Comparison of ENCODE assay signal across 14 cellular contexts in the genomic region with DNA sequence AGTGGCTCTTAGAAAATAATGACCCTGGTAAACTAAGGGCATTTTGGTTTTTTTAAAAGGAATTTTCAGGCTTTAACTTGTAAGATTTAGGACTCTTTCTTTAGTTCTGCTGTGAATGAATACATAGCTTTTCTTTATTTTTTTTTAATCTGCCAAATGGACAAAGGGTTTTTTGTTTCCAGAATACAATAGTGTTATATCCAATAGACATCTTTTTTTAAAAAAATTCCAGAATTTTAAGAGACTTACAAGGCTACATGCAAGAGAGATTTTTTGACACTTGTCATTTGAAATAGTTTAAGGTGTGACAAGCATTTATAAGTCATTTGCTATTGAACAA. TPM values are rescaled to one million over a fixed set of nuclear protein-coding genes. Genes with fewer than 3 reads are reported as not detected.
DNase-seq lines count a peak whose midpoint lies in the region; ATAC-seq and TF ChIP-seq lines count a peak whose summit lies in the region.
"Had no signal": no experiment of that assay in that cellular context is flagged by ENCODE, and none has a peak within 500 bp of the region (broad histone marks: within the 10 kb centered on the region; RNA-seq: fewer than 3 reads in every experiment).

No MANE protein-coding gene starts in this region.

- no peak overlapping the region for H3K27ac Mint-ChIP-seq in activated naive CD8-positive, alpha-beta T cell treated with anti-CD3 and anti-CD28 coated beads for 36 hours

- H3K9me3 Mint-ChIP-seq in activated naive CD8-positive, alpha-beta T cell treated with anti-CD3 and anti-CD28 coated beads for 36 hours = no peaks in the 10 kb centered on the region

- DNase-seq in right atrium auricular region (ENCODE audit: low spot score) (no peak), Right ventricle myocardium inferior (ENCODE audit: missing footprints) (no peak), globus pallidus (ENCODE audit: low spot score) (peak; percentile 59), NCI-H748 (lab: John Stamatoyannopoulos, UW; ENCODE audit: unreplicated experiment) (no peak)
- no peak for DNase-seq in activated naive CD8-positive, alpha-beta T cell treated with anti-CD3 and anti-CD28 coated beads for 36 hours
- DNase-seq: DND-41, NCI-H1436, NCI-H2029, NCI-H510A had no signal

- no peak overlapping the region for H3K4me3 Mint-ChIP-seq in activated naive CD8-positive, alpha-beta T cell treated with anti-CD3 and anti-CD28 coated beads for 36 hours

- H3K36me3 ChIP-seq in right atrium auricular region = no peaks in the 10 kb centered on the region
- H3K36me3 ChIP-seq: HAP-1 had no signal

- peaks cover 3% of the 10 kb centered on the region for H3K4me1 Mint-ChIP-seq in activated naive CD8-positive, alpha-beta T cell treated with anti-CD3 and anti-CD28 coated beads for 36 hours

- H3K27ac ChIP-seq in right atrium auricular region (peak overlapping the region; percentile 32 to 51), temporal lobe (ENCODE audit: low read depth, low read length) (peak overlapping the region; percentile 79)

- peaks cover 0 to 14% of the 10 kb centered on the region in 2 donors for H3K4me1 ChIP-seq in right atrium auricular region

- H3K4me3 ChIP-seq in right atrium auricular region = no peak overlapping the region
- H3K4me3 ChIP-seq: BLaER1 treated with 17β-estradiol and CSF1 and Interleukin-3, amounts not matched to agents 10 nM and 100 nM; HAP-1 had no signal

- intact Hi-C loops in Right ventricle myocardium inferior (cut with DNase I) = no loop called here

- no peaks in the 10 kb centered on the region for H3K36me3 Mint-ChIP-seq in activated naive CD8-positive, alpha-beta T cell treated with anti-CD3 and anti-CD28 coated beads for 36 hours

- no peaks in the 10 kb centered on the region for H3K27me3 Mint-ChIP-seq in activated naive CD8-positive, alpha-beta T cell treated with anti-CD3 and anti-CD28 coated beads for 36 hours

- no peak for TF ChIP-seq CTCF in right atrium auricular region (IDR thresholded peaks at IDR 0.05)

- ATAC-seq in Right ventricle myocardium inferior = no peak
- no peak for ATAC-seq in GM19395 (IDR thresholded peaks at IDR 0.05; ENCODE audit: unreplicated experiment)
- no peak for ATAC-seq in HG03378 (IDR thresholded peaks at IDR 0.05; ENCODE audit: unreplicated experiment)

- H3K9me3 ChIP-seq in right atrium auricular region = no peaks in the 10 kb centered on the region
- H3K9me3 ChIP-seq: BLaER1 treated with 17β-estradiol and CSF1 and Interleukin-3, amounts not matched to agents 10 nM and 100 nM; HAP-1 had no signal

- H3K27me3 ChIP-seq in right atrium auricular region = no peaks in the 10 kb centered on the region
- H3K27me3 ChIP-seq: BLaER1 treated with 17β-estradiol and CSF1 and Interleukin-3, amounts not matched to agents 10 nM and 100 nM had no signal

RNA-seq across cellular contexts. Expression of gene SETMAR, which starts 38.1 kb away (rescaled TPM):
- total RNA-seq in right atrium auricular region (10 to 100 TPM; 13.5 to 18.5 TPM), Right ventricle myocardium inferior (15.9 TPM), temporal lobe (34.9 TPM)
- 10 to 100 TPM; 23.6 to 25.0 TPM for total RNA-seq in activated naive CD8-positive, alpha-beta T cell treated with anti-CD3 and anti-CD28 coated beads for 36 hours
